In genomic region chr17:17434477-17434876, GRCh38 we compare ENCODE assay signal across 22 cellular contexts. TPM values are rescaled to one million over a fixed set of nuclear protein-coding genes. Genes with fewer than 3 reads are reported as not detected.
DNase-seq lines count a peak whose midpoint lies in the region; ATAC-seq, FAIRE-seq and TF ChIP-seq lines count a peak whose summit lies in the region.
"Had no signal": no experiment of that assay in that cellular context is flagged by ENCODE, and none has a peak within 500 bp of the region (broad histone marks: within the 10 kb centered on the region; RNA-seq: fewer than 3 reads in every experiment).

No MANE protein-coding gene starts in this region.

- H3K36me3 Mint-ChIP-seq in astrocyte (ENCODE audit: low read depth, unreplicated experiment) = no peaks in the 10 kb centered on the region
- H3K36me3 Mint-ChIP-seq: CD4-positive, CD25-positive, alpha-beta regulatory T cell had no signal

- no peak overlapping the region for H3K4me3 Mint-ChIP-seq in astrocyte (ENCODE audit: unreplicated experiment)
- H3K4me3 Mint-ChIP-seq: GM23338, IgD-negative memory B cell had no signal

- DNase-seq in A549 (ENCODE audit: low read depth in 1 of 2, low spot score in 1 of 2) (no peak), GM23248 (no peak), astrocyte (ENCODE audit: low read depth) (no peak), mesenchymal stem cell (peak; percentile 30), COLO668 (lab: John Stamatoyannopoulos, UW; ENCODE audit: unreplicated experiment) (no peak), HuH-7 (ENCODE audit: low spot score) (no peak)
- DNase-seq: CD4-positive, CD25-positive, alpha-beta regulatory T cell; COR-L47; DMS 273 treated with DMSO at 0.1 percent for 48 hours; DMS79 treated with DMSO at 0.1 percent for 48 hours; HCEC 1CT; Kasumi-1; NCI-H1694 treated with DMSO at 0.1 percent for 48 hours; NCI-H2081 treated with DMSO at 0.1 percent for 48 hours; NCI-H2171 treated with DMSO at 0.1 percent for 48 hours; NCI-H524 treated with DMSO at 0.1 percent for 48 hours; NCI-H82 had no signal

- H3K4me3 ChIP-seq in A549 (no peak overlapping the region), GM23248 (no peak overlapping the region), astrocyte (ENCODE audit: insufficient read depth, low read depth, low read length) (no peak overlapping the region), mesenchymal stem cell (ENCODE audit: insufficient read depth in 1 of 2, low read depth in 1 of 2, low read length in 2 of 2) (no peak overlapping the region)
- H3K4me3 ChIP-seq: GM12878, GM23338, Peyer's patch had no signal

- H3K4me2 ChIP-seq in A549 (peak overlapping the region; percentile 63), GM23248 (ENCODE audit: unreplicated experiment) (no peak overlapping the region), astrocyte (ENCODE audit: low read length) (no peak overlapping the region), mesenchymal stem cell (ENCODE audit: low read length, poor library complexity, severe bottlenecking) (no peak overlapping the region)
- H3K4me2 ChIP-seq: GM23338 had no signal

- H3K14ac ChIP-seq in mesenchymal stem cell (ENCODE audit: low read length in 2 of 2) = no peak overlapping the region

- no peak overlapping the region for H2BK15ac ChIP-seq in mesenchymal stem cell (ENCODE audit: low read depth, poor library complexity, severe bottlenecking)

- no peak overlapping the region for H3K18ac ChIP-seq in mesenchymal stem cell (ENCODE audit: low read depth in 1 of 2, low read length in 2 of 2)

- no peaks in the 10 kb centered on the region for H3K79me2 ChIP-seq in GM23248 (ENCODE audit: insufficient read depth)
- H3K79me2 ChIP-seq in astrocyte (ENCODE audit: insufficient read depth, low read length) = no peaks in the 10 kb centered on the region

- H3K79me1 ChIP-seq in mesenchymal stem cell (replicated peaks; ENCODE audit: low read length, poor library complexity, severe bottlenecking) = no peaks in the 10 kb centered on the region

- TF ChIP-seq RAD21 in A549 (conservative IDR thresholded peaks at IDR 0.05 in 1 of 2, IDR thresholded peaks at IDR 0.05 in 1 of 2) = no peak

- in situ Hi-C loops in GM23248 (cut with MboI) = no loop called here

- H3F3A ChIP-seq in GM23248 (ENCODE audit: insufficient read depth) = peaks cover 21% of the 10 kb centered on the region

- H3K4me1 Mint-ChIP-seq in astrocyte (ENCODE audit: low read depth, unreplicated experiment) = peaks cover 10% of the 10 kb centered on the region
- H3K4me1 Mint-ChIP-seq: GM23338, IgD-negative memory B cell had no signal

- H2BK12ac ChIP-seq in mesenchymal stem cell (ENCODE audit: low read length in 2 of 2) = no peak overlapping the region

- peak; percentile 32 for FAIRE-seq in A549 (lab: Jason Lieb, UNC)
- no peak for FAIRE-seq in astrocyte (lab: Jason Lieb, UNC)
- FAIRE-seq: GM12878 had no signal

- ATAC-seq in A549 (peak in 1 of 2 experiments; percentile 7; a peak in 1 of 6 replicates), HG03135 (IDR thresholded peaks at IDR 0.05; ENCODE audit: unreplicated experiment) (no peak)
- ATAC-seq: GM12878, GM23338 had no signal

- no peak overlapping the region for H2BK5ac ChIP-seq in mesenchymal stem cell (ENCODE audit: low read depth, low read length, poor library complexity, severe bottlenecking)

- H3K27me3 Mint-ChIP-seq in astrocyte (ENCODE audit: low read depth, unreplicated experiment) = peaks cover 21% of the 10 kb centered on the region

- H4K91ac ChIP-seq in mesenchymal stem cell (ENCODE audit: low read length) = no peak overlapping the region

- peaks cover 37% of the 10 kb centered on the region for H3K4me1 ChIP-seq in A549
- peaks cover 15% of the 10 kb centered on the region for H3K4me1 ChIP-seq in GM23248 (ENCODE audit: insufficient read depth)
- H3K4me1 ChIP-seq in astrocyte (ENCODE audit: insufficient read depth, low read length) = peaks cover 15% of the 10 kb centered on the region
- H3K4me1 ChIP-seq in mesenchymal stem cell (ENCODE audit: control insufficient read depth, insufficient read depth, low read depth, low read length) = peaks cover 4% of the 10 kb centered on the region
- H3K4me1 ChIP-seq: Peyer's patch had no signal

- TF ChIP-seq CTCF in A549 (IDR thresholded peaks at IDR 0.05) = no peak
- TF ChIP-seq CTCF in astrocyte (IDR thresholded peaks at IDR 0.05; ENCODE audit: insufficient read depth, low read depth, low read length) = no peak

- H3K27ac Mint-ChIP-seq in astrocyte (ENCODE audit: unreplicated experiment) = no peak overlapping the region
- H3K27ac Mint-ChIP-seq: CD4-positive, CD25-positive, alpha-beta regulatory T cell; GM23338 had no signal

- H2AFZ ChIP-seq in GM23248 (no peak overlapping the region), astrocyte (ENCODE audit: low read depth, low read length) (no peak overlapping the region), mesenchymal stem cell (ENCODE audit: low read depth, low read length) (no peak overlapping the region)
- H2AFZ ChIP-seq: GM23338 had no signal

- peaks cover 10% of the 10 kb centered on the region for H3K9me3 Mint-ChIP-seq in astrocyte (ENCODE audit: unreplicated experiment)
- H3K9me3 Mint-ChIP-seq: IgD-negative memory B cell had no signal

- H3K9me2 ChIP-seq in GM23248 (ENCODE audit: insufficient read depth) = no peaks in the 10 kb centered on the region

- no peaks in the 10 kb centered on the region for H3K27me3 ChIP-seq in GM23248 (replicated peaks; ENCODE audit: insufficient read depth)
- H3K27me3 ChIP-seq in astrocyte (ENCODE audit: insufficient read depth, low read length) = no peaks in the 10 kb centered on the region
- H3K27me3 ChIP-seq in mesenchymal stem cell (ENCODE audit: control insufficient read depth in 1 of 2, insufficient read depth in 1 of 2, low read length in 2 of 2) = peaks cover 0 to 24% of the 10 kb centered on the region in 2 experiments
- H3K27me3 ChIP-seq: Peyer's patch had no signal

- H3K4ac ChIP-seq in mesenchymal stem cell (ENCODE audit: low read depth in 1 of 2, low read length in 2 of 2) = no peak overlapping the region

- H3K23ac ChIP-seq in mesenchymal stem cell (ENCODE audit: low read length in 2 of 2) = no peak overlapping the region

- no peaks in the 10 kb centered on the region for H3K36me3 ChIP-seq in GM23248 (ENCODE audit: low read depth)
- no peaks in the 10 kb centered on the region for H3K36me3 ChIP-seq in astrocyte (ENCODE audit: insufficient read depth, low read length)
- H3K36me3 ChIP-seq in mesenchymal stem cell (ENCODE audit: control insufficient read depth in 1 of 2, insufficient read depth in 2 of 2, low read depth in 1 of 2, low read length in 2 of 2) = no peaks in the 10 kb centered on the region
- H3K36me3 ChIP-seq: Peyer's patch had no signal

- no peak overlapping the region for H3K9ac ChIP-seq in GM23248
- no peak overlapping the region for H3K9ac ChIP-seq in astrocyte (ENCODE audit: low read length)
- H3K9ac ChIP-seq in mesenchymal stem cell (ENCODE audit: low read length) = peak overlapping the region; percentile 59

- no peak for TF ChIP-seq EP300 in A549 (IDR thresholded peaks at IDR 0.05)

- no peak overlapping the region for H4K8ac ChIP-seq in mesenchymal stem cell (ENCODE audit: low read length)

- H2AK5ac ChIP-seq in mesenchymal stem cell (ENCODE audit: low read length, severe bottlenecking) = no peak overlapping the region

- WGBS in A549 (ENCODE audit: missing lambda C conversion rate) = 35% methylated on average over 2 of the region's 2 CpGs
- 46 to 49% methylated on average over 2 of the region's 2 CpGs for WGBS in GM23248 (ENCODE audit: low coverage in 1 of 2, low lambda C conversion rate in 2 of 2, missing lambda C conversion rate in 2 of 2), 2 experiments
- WGBS in mesenchymal stem cell = 0% methylated on average over 1 of the region's 2 CpGs

- H2BK120ac ChIP-seq in mesenchymal stem cell (ENCODE audit: low read depth, low read length) = no peak overlapping the region

- TF ChIP-seq POLR2A in A549 (IDR thresholded peaks at IDR 0.05; ENCODE audit: low read length) = no peak

- peak overlapping the region; percentile 58 to 71 for H3K27ac ChIP-seq in A549
- peak overlapping the region; percentile 46 for H3K27ac ChIP-seq in GM23248
- H3K27ac ChIP-seq in astrocyte (ENCODE audit: low read depth, low read length) = peak overlapping the region; percentile 48
- no peak overlapping the region for H3K27ac ChIP-seq in mesenchymal stem cell (ENCODE audit: low read length, poor library complexity, severe bottlenecking)
- H3K27ac ChIP-seq: Peyer's patch had no signal

- H3K9me3 ChIP-seq in A549 (no peaks in the 10 kb centered on the region), GM23248 (ENCODE audit: low read depth) (no peaks in the 10 kb centered on the region), astrocyte (ENCODE audit: insufficient read depth, low read depth, low read length) (no peaks in the 10 kb centered on the region), mesenchymal stem cell (ENCODE audit: control insufficient read depth, low read length) (no peaks in the 10 kb centered on the region)
- H3K9me3 ChIP-seq: Peyer's patch had no signal

- CTCF ChIA-PET in A549 (lab: Yijun Ruan, JAX) = interaction anchor here (0.6 to 5.8 kb wide), 9 partner anchors 10 to 153 kb away, joined by 3 to 44 read pairs (median 5); partner anchors contain the start of gene RASD1

- H4K20me1 ChIP-seq in GM23248 (ENCODE audit: insufficient read depth) = no peaks in the 10 kb centered on the region
- H4K20me1 ChIP-seq in astrocyte (ENCODE audit: insufficient read depth, low read length) = no peaks in the 10 kb centered on the region

- POLR2A ChIA-PET in A549 (lab: Yijun Ruan, JAX) = interaction anchor here (1.7 to 2.6 kb wide), 2 partner anchors 12 to 62 kb away, joined by 8 to 12 read pairs; partner anchors contain the start of gene RASD1

TF ChIP-seq in A549, 52 proteins besides CTCF, POLR2A, EP300 and RAD21:
- TF ChIP-seq CEBPB (IDR thresholded peaks at IDR 0.05) (peak; percentile 56 to 62; a peak in 3 of 4 replicates), KDM5A (IDR thresholded peaks at IDR 0.05) (no peak)

RNA-seq across cellular contexts. Expression of gene MED9, which starts 42.3 kb away (rescaled TPM):
- 13.0 and 15.2 TPM in 2 replicates for polyA plus RNA-seq in A549 (2011; rRNA removed)
- polyA plus RNA-seq in A549 (2012; cell fraction: cytosol; rRNA removed) = 13.8 and 17.7 TPM in 2 replicates
- polyA plus RNA-seq in A549 (2012; cell fraction: nucleus; rRNA removed) = 18.7 and 19.9 TPM in 2 replicates
- polyA plus RNA-seq in A549 (2017; fragmentation: RNase III; extraction: RNeasy Plus Mini Kit Qiagen cat#74134 plus additional on column Dnase treatment) = 15.9 to 17.4 TPM (median 17.4 TPM) in 3 replicates
- polyA minus RNA-seq in A549 (2011; rRNA and poly(A)+ RNA removed) = 18.1 and 20.0 TPM in 2 replicates
- 9.6 and 10.3 TPM in 2 replicates for total RNA-seq in GM23248 (2014; rRNA removed; shearing (Covaris generic))
- polyA plus RNA-seq in GM23248 (2016; fragmentation: Nextera tagmentation; extraction: Ambion mirVana) = 9.8 and 10.0 TPM in 2 replicates
- total RNA-seq in astrocyte = 7.7 and 9.4 TPM in 2 replicates
- polyA plus RNA-seq in mesenchymal stem cell (2013, experiment 1 of 2) = 6.1 TPM
- polyA plus RNA-seq in mesenchymal stem cell (2013, experiment 2 of 2) = 6.3 TPM
